1 cellular context compared by ENCODE assay signal in genomic region chrX:136878423-136878822, GRCh38.
TF ChIP-seq lines count a peak whose summit lies in the region.

No MANE protein-coding gene starts in this region.

TF ChIP-seq in HepG2, 621 proteins besides CTCF, POLR2A, EP300 and RAD21:
- TF ChIP-seq ZNF790 (CRISPR knock-in tag; IDR thresholded peaks at IDR 0.05; ENCODE audit: borderline replicate concordance) (no peak), MEF2D (CRISPR knock-in tag; IDR thresholded peaks at IDR 0.05) (no peak), FOXP4 (CRISPR knock-in tag; IDR thresholded peaks at IDR 0.05) (no peak), PAX8 (CRISPR knock-in tag; IDR thresholded peaks at IDR 0.05; ENCODE audit: borderline replicate concordance) (no peak)
- TF ChIP-seq, protein P1, sequence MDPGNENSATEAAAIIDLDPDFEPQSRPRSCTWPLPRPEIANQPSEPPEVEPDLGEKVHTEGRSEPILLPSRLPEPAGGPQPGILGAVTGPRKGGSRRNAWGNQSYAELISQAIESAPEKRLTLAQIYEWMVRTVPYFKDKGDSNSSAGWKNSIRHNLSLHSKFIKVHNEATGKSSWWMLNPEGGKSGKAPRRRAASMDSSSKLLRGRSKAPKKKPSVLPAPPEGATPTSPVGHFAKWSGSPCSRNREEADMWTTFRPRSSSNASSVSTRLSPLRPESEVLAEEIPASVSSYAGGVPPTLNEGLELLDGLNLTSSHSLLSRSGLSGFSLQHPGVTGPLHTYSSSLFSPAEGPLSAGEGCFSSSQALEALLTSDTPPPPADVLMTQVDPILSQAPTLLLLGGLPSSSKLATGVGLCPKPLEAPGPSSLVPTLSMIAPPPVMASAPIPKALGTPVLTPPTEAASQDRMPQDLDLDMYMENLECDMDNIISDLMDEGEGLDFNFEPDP (CRISPR knock-in tag; conservative IDR thresholded peaks at IDR 0.05): no peak
